ENCODE assay signal across 22 cellular contexts in the genomic region with DNA sequence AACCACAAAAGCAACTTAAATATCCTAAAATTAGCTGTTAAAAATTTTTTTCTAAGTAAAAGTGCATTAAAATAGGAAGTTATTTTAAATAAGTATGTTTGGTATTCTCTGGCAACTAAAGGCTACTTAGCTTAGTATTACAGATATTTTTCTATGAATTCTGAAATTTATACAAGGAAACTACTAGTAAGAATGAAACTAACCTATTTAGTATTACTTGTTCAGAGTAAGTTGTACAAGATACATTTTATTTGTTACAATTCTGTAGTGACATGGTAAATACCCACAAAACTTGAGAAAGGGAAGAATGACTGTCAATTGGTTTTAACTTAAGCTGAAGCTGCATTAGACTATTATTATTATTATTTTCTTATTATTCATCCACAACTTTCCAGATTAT. TPM values are rescaled to one million over a fixed set of nuclear protein-coding genes. Genes with fewer than 3 reads are reported as not detected.
A peak's percentile ranks its signal among the peaks of the same experiment; 100 is the strongest.
DNase-seq lines count a peak whose midpoint lies in the region; ATAC-seq and TF ChIP-seq lines count a peak whose summit lies in the region.
"Had no signal": no experiment of that assay in that cellular context is flagged by ENCODE, and none has a peak within 500 bp of the region (broad histone marks: within the 10 kb centered on the region; RNA-seq: fewer than 3 reads in every experiment).

No MANE protein-coding gene starts in this region.

- H3K4me3 ChIP-seq in GM12865 (ENCODE audit: low read depth, low read length), result no peak overlapping the region
- H3K4me3 ChIP-seq: dorsolateral prefrontal cortex, lung, stomach, tibial artery had no signal

- peaks cover 23% of the 10 kb centered on the region for H3K4me1 Mint-ChIP-seq in activated T-helper 17 cell treated with anti-CD3 and anti-CD28 coated beads, Interleukin-2, amount 50 U/mL, for 72 hours

- ATAC-seq in GM18861 (IDR thresholded peaks at IDR 0.05; ENCODE audit: unreplicated experiment) (peak; percentile 30), HG03378 (IDR thresholded peaks at IDR 0.05; ENCODE audit: unreplicated experiment) (peak; percentile 29), HG03097 (IDR thresholded peaks at IDR 0.05; ENCODE audit: low FRiP score, unreplicated experiment) (no peak)
- ATAC-seq in activated T-helper 17 cell treated with anti-CD3 and anti-CD28 coated beads, Interleukin-2, amount 50 U/mL, for 72 hours (replicated peaks), result peak; percentile 32
- ATAC-seq: sciatic nerve had no signal

- no peaks in the 10 kb centered on the region for H3K9me3 Mint-ChIP-seq in activated T-helper 17 cell treated with anti-CD3 and anti-CD28 coated beads, Interleukin-2, amount 50 U/mL, for 72 hours
- H3K9me3 Mint-ChIP-seq: CD4-positive, CD25-positive, alpha-beta regulatory T cell; neural crest cell had no signal

- H3K27me3 Mint-ChIP-seq in activated T-helper 17 cell treated with anti-CD3 and anti-CD28 coated beads, Interleukin-2, amount 50 U/mL, for 72 hours, result no peaks in the 10 kb centered on the region
- H3K27me3 Mint-ChIP-seq: progenitor cell of endocrine pancreas had no signal

- no peak for TF ChIP-seq CTCF in GM12865 (IDR thresholded peaks at IDR 0.05; ENCODE audit: insufficient read depth, low read depth, low read length, missing control alignments)

- H3K36me3 Mint-ChIP-seq in activated T-helper 17 cell treated with anti-CD3 and anti-CD28 coated beads, Interleukin-2, amount 50 U/mL, for 72 hours (ENCODE audit: low read depth), result peaks cover 55% of the 10 kb centered on the region

- H3K27ac Mint-ChIP-seq in activated T-helper 17 cell treated with anti-CD3 and anti-CD28 coated beads, Interleukin-2, amount 50 U/mL, for 72 hours, result no peak overlapping the region
- H3K27ac Mint-ChIP-seq: CD4-positive, CD25-positive, alpha-beta regulatory T cell; progenitor cell of endocrine pancreas had no signal

- peak; percentile 29 for DNase-seq in GM12865 (ENCODE audit: low read depth)
- no peak for DNase-seq in NCI-H345 (lab: John Stamatoyannopoulos, UW)
- no peak for DNase-seq in foreskin melanocyte
- DNase-seq: activated CD4-positive, alpha-beta T cell treated with anti-CD3 and anti-CD28 coated beads, Interleukin-2, amount 50 U/mL, for 1 hour; activated gamma-delta T cell; dorsolateral prefrontal cortex; HCEC 1CT; kidney glomerular epithelial cell; NCI-H1048; NCI-H1930; RPMI8226; stomach; tibial artery had no signal

- H3K4me3 Mint-ChIP-seq in activated T-helper 17 cell treated with anti-CD3 and anti-CD28 coated beads, Interleukin-2, amount 50 U/mL, for 72 hours, result peak overlapping the region; percentile 47
- H3K4me3 Mint-ChIP-seq: neural crest cell had no signal

RNA-seq across cellular contexts. Expression of a gene that starts 6.5 kb away (rescaled TPM):
- 10 to 100 TPM; 28.7 to 31.3 TPM for total RNA-seq in activated T-helper 17 cell treated with anti-CD3 and anti-CD28 coated beads, Interleukin-2, amount 50 U/mL, for 72 hours
